8 cellular contexts compared by ENCODE assay signal in the genomic region with DNA sequence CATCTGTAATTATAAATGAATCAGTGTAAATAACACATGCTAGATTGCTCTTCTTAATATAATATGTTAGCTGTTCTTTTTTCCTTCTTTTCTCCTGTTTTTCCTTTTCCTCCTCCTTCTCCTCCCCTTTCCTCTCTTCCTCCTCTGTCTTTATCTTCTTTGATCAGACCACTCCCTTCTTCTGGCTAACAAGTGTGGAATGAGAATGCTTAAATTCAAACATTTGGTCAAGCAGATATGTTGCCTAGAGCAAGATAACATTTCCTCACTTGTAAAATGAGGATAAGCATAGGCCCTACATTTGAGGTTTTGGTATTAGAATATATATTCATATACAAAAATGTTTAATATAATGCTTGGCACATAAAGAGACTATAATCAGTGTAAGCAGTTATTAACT.
"Had no signal": no experiment of that assay in that cellular context is flagged by ENCODE, and none has a peak within 500 bp of the region (broad histone marks: within the 10 kb centered on the region; RNA-seq: fewer than 3 reads in every experiment).

No MANE protein-coding gene starts in this region.

- H3K4me2 ChIP-seq: GM23338 had no signal

- H3K4me1 Mint-ChIP-seq: GM23338 had no signal

- H2AFZ ChIP-seq: GM23338 had no signal

- H3K9me3 ChIP-seq: HAP-1 had no signal

- H3K4me3 Mint-ChIP-seq: GM23338, HFFc6 had no signal

- H3K4me3 ChIP-seq: GM23338, HAP-1, K562 had no signal

- ATAC-seq: GM23338, HCT116, K562 had no signal

- H3K27ac Mint-ChIP-seq: GM23338, HFFc6 had no signal

- H3K36me3 ChIP-seq: HAP-1 had no signal

- FAIRE-seq: HTR-8/SVneo, K562 had no signal

- DNase-seq: H7, HFFc6, IMR-90 had no signal

- H3K4me1 ChIP-seq: HAP-1 had no signal
